ENCODE assay signal across 9 cellular contexts in genomic region chr11:97498891-97499290, GRCh38.
"Had no signal": no experiment of that assay in that cellular context is flagged by ENCODE, and none has a peak within 500 bp of the region (broad histone marks: within the 10 kb centered on the region; RNA-seq: fewer than 3 reads in every experiment).

No MANE protein-coding gene starts in this region.

- DNase-seq: GM23248, GOT3, H7, HFFc6, KG1 had no signal

- ATAC-seq: HCT116 had no signal

- FAIRE-seq: HTR-8/SVneo had no signal

- H3K36me3 Mint-ChIP-seq: IgD-negative memory B cell had no signal

- H3K27me3 Mint-ChIP-seq: IgD-negative memory B cell had no signal

- H2AFZ ChIP-seq: GM23248 had no signal

- H3K4me3 Mint-ChIP-seq: HFFc6, IgD-negative memory B cell had no signal

- H3K9ac ChIP-seq: GM23248 had no signal

- H3K4me3 ChIP-seq: GM23248, HAP-1 had no signal

- H3K36me3 ChIP-seq: HAP-1 had no signal

- H3K4me1 Mint-ChIP-seq: IgD-negative memory B cell had no signal

- H3K27ac ChIP-seq: GM23248 had no signal

- H3K9me3 ChIP-seq: HAP-1 had no signal

- H3K4me1 ChIP-seq: HAP-1 had no signal

- H3K27ac Mint-ChIP-seq: HFFc6 had no signal
